ENCODE assay signal across 28 cellular contexts in genomic region chr12:115811066-115811465, GRCh38.
"Had no signal": no experiment of that assay in that cellular context is flagged by ENCODE, and none has a peak within 500 bp of the region (broad histone marks: within the 10 kb centered on the region; RNA-seq: fewer than 3 reads in every experiment).

No MANE protein-coding gene starts in this region.

- ATAC-seq: activated CD4-positive, alpha-beta T cell treated with anti-CD3 and anti-CD28 coated beads for 36 hours; activated naive CD4-positive, alpha-beta T cell treated with anti-CD3 and anti-CD28 coated beads, Interleukin-2, amount 50 U/mL, for 72 hours; activated T-cell treated with anti-CD3 and anti-CD28 coated beads, Interleukin-2, amount 50 U/mL, for 72 hours; esophagus mucosa; gastrocnemius medialis had no signal

- H3K4me1 Mint-ChIP-seq: activated CD4-positive, alpha-beta T cell treated with anti-CD3 and anti-CD28 coated beads for 36 hours; activated CD4-positive, alpha-beta T cell treated with anti-CD3 and anti-CD28 coated beads, Interleukin-2, amount 10 ng/mL, durations not matched to agents 24 days and 14 days; activated naive CD4-positive, alpha-beta T cell treated with anti-CD3 and anti-CD28 coated beads, Interleukin-2, amount 10 ng/mL, durations not matched to agents 7 days and 5 days; activated naive CD8-positive, alpha-beta T cell treated with anti-CD3 and anti-CD28 coated beads, Interleukin-2, amount 10 ng/mL, durations not matched to agents 7 days and 5 days; brain; endodermal cell had no signal

- H3K36me3 Mint-ChIP-seq: activated CD4-positive, alpha-beta memory T cell treated with anti-CD3 and anti-CD28 coated beads for 36 hours; activated naive CD4-positive, alpha-beta T cell treated with anti-CD3 and anti-CD28 coated beads, Interleukin-2, amount 10 ng/mL, durations not matched to agents 7 days and 5 days; activated naive CD8-positive, alpha-beta T cell treated with anti-CD3 and anti-CD28 coated beads, Interleukin-2, amount 10 ng/mL, durations not matched to agents 7 days and 5 days; brain had no signal

- H3K9me3 Mint-ChIP-seq: activated naive CD8-positive, alpha-beta T cell treated with anti-CD3 and anti-CD28 coated beads, Interleukin-2, amount 10 ng/mL, durations not matched to agents 7 days and 5 days had no signal

- H3K4me1 ChIP-seq: ascending aorta, breast epithelium, gastrocnemius medialis had no signal

- H3K27ac ChIP-seq: ascending aorta, cardiac muscle cell had no signal

- H3K27me3 ChIP-seq: ascending aorta, breast epithelium, cardiac muscle cell, colonic mucosa had no signal

- H3K4me3 Mint-ChIP-seq: activated CD4-positive, alpha-beta memory T cell treated with anti-CD3 and anti-CD28 coated beads for 36 hours; activated CD4-positive, alpha-beta T cell treated with anti-CD3 and anti-CD28 coated beads for 36 hours; activated CD4-positive, alpha-beta T cell treated with anti-CD3 and anti-CD28 coated beads, Interleukin-2, amount 10 ng/mL, durations not matched to agents 24 days and 14 days; activated naive CD4-positive, alpha-beta T cell treated with anti-CD3 and anti-CD28 coated beads, Interleukin-2, amount 10 ng/mL, durations not matched to agents 7 days and 5 days; activated naive CD8-positive, alpha-beta T cell treated with anti-CD3 and anti-CD28 coated beads, Interleukin-2, amount 10 ng/mL, durations not matched to agents 7 days and 5 days; activated T-cell treated with anti-CD3 and anti-CD28 coated beads, Interleukin-2, amount 50 U/mL, for 24 hours; activated T-cell treated with anti-CD3 and anti-CD28 coated beads, Interleukin-2, amount 50 U/mL, for 72 hours; brain; endodermal cell had no signal

- H3K27ac Mint-ChIP-seq: activated CD4-positive, alpha-beta memory T cell treated with anti-CD3 and anti-CD28 coated beads for 36 hours; activated CD4-positive, alpha-beta T cell treated with anti-CD3 and anti-CD28 coated beads for 36 hours; activated CD4-positive, alpha-beta T cell treated with anti-CD3 and anti-CD28 coated beads, Interleukin-2, amount 10 ng/mL, durations not matched to agents 24 days and 14 days; activated naive CD4-positive, alpha-beta T cell treated with anti-CD3 and anti-CD28 coated beads, Interleukin-2, amount 10 ng/mL, durations not matched to agents 7 days and 5 days; activated naive CD4-positive, alpha-beta T cell treated with anti-CD3 and anti-CD28 coated beads, Interleukin-2, amount 50 U/mL, for 72 hours; activated naive CD8-positive, alpha-beta T cell treated with anti-CD3 and anti-CD28 coated beads, Interleukin-2, amount 10 ng/mL, durations not matched to agents 7 days and 5 days; activated T-cell treated with anti-CD3 and anti-CD28 coated beads, Interleukin-2, amount 50 U/mL, for 24 hours; activated T-cell treated with anti-CD3 and anti-CD28 coated beads, Interleukin-2, amount 50 U/mL, for 72 hours; endodermal cell had no signal

- H3K36me3 ChIP-seq: ascending aorta, breast epithelium, cardiac muscle cell, colonic mucosa, gastrocnemius medialis had no signal

- H3K9me3 ChIP-seq: ascending aorta, breast epithelium, colonic mucosa, gastrocnemius medialis had no signal

- H3K4me3 ChIP-seq: ascending aorta, breast epithelium, cardiac muscle cell, colonic mucosa, gastrocnemius medialis had no signal

- H3K27me3 Mint-ChIP-seq: activated CD4-positive, alpha-beta T cell treated with anti-CD3 and anti-CD28 coated beads, Interleukin-2, amount 10 ng/mL, durations not matched to agents 24 days and 14 days; activated naive CD4-positive, alpha-beta T cell treated with anti-CD3 and anti-CD28 coated beads, Interleukin-2, amount 10 ng/mL, durations not matched to agents 7 days and 5 days; activated naive CD8-positive, alpha-beta T cell treated with anti-CD3 and anti-CD28 coated beads, Interleukin-2, amount 10 ng/mL, durations not matched to agents 7 days and 5 days had no signal

- DNase-seq: activated CD4-positive, alpha-beta memory T cell treated with anti-CD3 and anti-CD28 coated beads for 36 hours; activated CD4-positive, alpha-beta T cell treated with anti-CD3 and anti-CD28 coated beads for 36 hours; activated CD4-positive, alpha-beta T cell treated with anti-CD3 and anti-CD28 coated beads, Interleukin-2, amount 10 ng/mL, durations not matched to agents 24 days and 14 days; activated CD4-positive, CD25-positive, alpha-beta regulatory T cell; activated CD4-positive, CD25-positive, alpha-beta regulatory T cell treated with anti-CD3 and anti-CD28 coated beads, Interleukin-2, amount 50 U/mL, for 72 hours; activated CD8-positive, alpha-beta memory T cell treated with anti-CD3 and anti-CD28 coated beads, Interleukin-2, amount 50 U/mL, for 48 hours; activated gamma-delta T cell; activated naive CD4-positive, alpha-beta T cell; activated naive CD4-positive, alpha-beta T cell treated with anti-CD3 and anti-CD28 coated beads, Interleukin-2, amount 10 ng/mL, durations not matched to agents 7 days and 5 days; activated naive CD8-positive, alpha-beta T cell treated with anti-CD3 and anti-CD28 coated beads, Interleukin-2, amount 10 ng/mL, durations not matched to agents 7 days and 5 days; activated T-cell treated with anti-CD3 and anti-CD28 coated beads for 4 hours; activated T-cell treated with anti-CD3 and anti-CD28 coated beads, Interleukin-2, amount 50 U/mL, for 24 hours; activated T-cell treated with anti-CD3 and anti-CD28 coated beads, Interleukin-2, amount 50 U/mL, for 72 hours; central memory CD4-positive, alpha-beta T cell; cerebellar nuclear complex; colonic mucosa; effector memory CD4-positive, alpha-beta T cell; endodermal cell; foreskin fibroblast; gastrocnemius medialis; glutamatergic neuron; T-helper 2 cell had no signal
